In genomic region chr19:12034196-12034595, GRCh38 we compare ENCODE assay signal across 10 cellular contexts. TPM values are rescaled to one million over a fixed set of nuclear protein-coding genes. Genes with fewer than 3 reads are reported as not detected.
A peak's percentile ranks its signal among the peaks of the same experiment; 100 is the strongest.
DNase-seq lines count a peak whose midpoint lies in the region; ATAC-seq and TF ChIP-seq lines count a peak whose summit lies in the region.
"Had no signal": no experiment of that assay in that cellular context is flagged by ENCODE, and none has a peak within 500 bp of the region (broad histone marks: within the 10 kb centered on the region; RNA-seq: fewer than 3 reads in every experiment).

No MANE protein-coding gene starts in this region.

- H3K4me1 Mint-ChIP-seq in stimulated activated naive CD8-positive, alpha-beta T cell treated with anti-CD3 and anti-CD28 coated beads, Interleukin-15, Interleukin-2, amounts not matched to agents 100 ng/mL and 50 ng/mL, for 24 hours (ENCODE audit: low read depth), result peaks cover 15% of the 10 kb centered on the region
- H3K4me1 Mint-ChIP-seq in stimulated activated naive CD8-positive, alpha-beta T cell treated with anti-CD3 and anti-CD28 coated beads, Interleukin-15, amount 100 ng/mL, for 72 hours, result peaks cover 21% of the 10 kb centered on the region

- H3K36me3 Mint-ChIP-seq in stimulated activated naive CD8-positive, alpha-beta T cell treated with anti-CD3 and anti-CD28 coated beads, Interleukin-15, Interleukin-2, amounts not matched to agents 100 ng/mL and 50 ng/mL, for 24 hours (ENCODE audit: low read depth), result peaks cover 3% of the 10 kb centered on the region

- H3K4me3 ChIP-seq in mucosa of rectum (ENCODE audit: low read length in 2 of 2) (peak overlapping the region; percentile 81 to 96), upper lobe of right lung (peak overlapping the region; percentile 92)

- H3K4me3 Mint-ChIP-seq in stimulated activated naive CD8-positive, alpha-beta T cell treated with anti-CD3 and anti-CD28 coated beads, Interleukin-15, Interleukin-2, amounts not matched to agents 100 ng/mL and 50 ng/mL, for 24 hours, result peak overlapping the region; percentile 43
- H3K4me3 Mint-ChIP-seq in stimulated activated naive CD8-positive, alpha-beta T cell treated with anti-CD3 and anti-CD28 coated beads, Interleukin-15, amount 100 ng/mL, for 72 hours, result peak overlapping the region in 1 of 2 donors; percentile 58

- H3K9me3 ChIP-seq in mucosa of rectum (ENCODE audit: control insufficient read depth in 2 of 2, low read length in 2 of 2) (peaks cover 0 to 3% of the 10 kb centered on the region in 2 donors), upper lobe of right lung (no peaks in the 10 kb centered on the region)

- H3K27ac ChIP-seq in mucosa of rectum (ENCODE audit: low read depth in 2 of 2, low read length in 2 of 2) (no peak overlapping the region), upper lobe of right lung (no peak overlapping the region)
- H3K27ac ChIP-seq: neutrophil, PC-9 had no signal

- peaks cover 4% of the 10 kb centered on the region for H3K9me3 Mint-ChIP-seq in stimulated activated naive CD8-positive, alpha-beta T cell treated with anti-CD3 and anti-CD28 coated beads, Interleukin-15, Interleukin-2, amounts not matched to agents 100 ng/mL and 50 ng/mL, for 24 hours
- H3K9me3 Mint-ChIP-seq in stimulated activated naive CD8-positive, alpha-beta T cell treated with anti-CD3 and anti-CD28 coated beads, Interleukin-15, amount 100 ng/mL, for 72 hours, result no peaks in the 10 kb centered on the region

- H3K4me1 ChIP-seq in mucosa of rectum (ENCODE audit: control insufficient read depth in 2 of 2, insufficient read depth in 2 of 2, low read length in 2 of 2), result peaks cover 5 to 8% of the 10 kb centered on the region in 2 donors
- H3K4me1 ChIP-seq in upper lobe of right lung, result peaks cover 7% of the 10 kb centered on the region

- ATAC-seq in stimulated activated naive CD8-positive, alpha-beta T cell treated with anti-CD3 and anti-CD28 coated beads, Interleukin-15, amount 100 ng/mL, for 72 hours, result no peak
- ATAC-seq in upper lobe of right lung, result no peak
- ATAC-seq in HG03457 (IDR thresholded peaks at IDR 0.05; ENCODE audit: unreplicated experiment), result no peak

- H3K36me3 ChIP-seq in mucosa of rectum (ENCODE audit: control insufficient read depth in 2 of 2, insufficient read depth in 2 of 2, low read length in 2 of 2) (no peaks in the 10 kb centered on the region), upper lobe of right lung (no peaks in the 10 kb centered on the region)
- H3K36me3 ChIP-seq: neutrophil had no signal

- no peak for DNase-seq in stimulated activated naive CD8-positive, alpha-beta T cell treated with anti-CD3 and anti-CD28 coated beads, Interleukin-15, amount 100 ng/mL, for 72 hours
- DNase-seq in cerebellar cortex (ENCODE audit: low spot score) (peak; percentile 7), upper lobe of right lung (no peak), NCI-H1417 treated with DMSO at 0.1 percent for 48 hours (lab: John Stamatoyannopoulos, UW) (no peak), NCI-H82 (lab: John Stamatoyannopoulos, UW) (no peak)
- DNase-seq: PC-9 had no signal

- no peak for TF ChIP-seq CTCF in upper lobe of right lung (IDR thresholded peaks at IDR 0.05)

- no peaks in the 10 kb centered on the region for H3K27me3 ChIP-seq in mucosa of rectum (ENCODE audit: control insufficient read depth in 2 of 2, insufficient read depth in 2 of 2, low read length in 2 of 2)
- no peaks in the 10 kb centered on the region for H3K27me3 ChIP-seq in upper lobe of right lung

- H3K9ac ChIP-seq in mucosa of rectum (ENCODE audit: low read depth in 1 of 2, low read length in 2 of 2), result no peak overlapping the region

- H3K27ac Mint-ChIP-seq in stimulated activated naive CD8-positive, alpha-beta T cell treated with anti-CD3 and anti-CD28 coated beads, Interleukin-15, Interleukin-2, amounts not matched to agents 100 ng/mL and 50 ng/mL, for 24 hours, result no peak overlapping the region
- no peak overlapping the region for H3K27ac Mint-ChIP-seq in stimulated activated naive CD8-positive, alpha-beta T cell treated with anti-CD3 and anti-CD28 coated beads, Interleukin-15, amount 100 ng/mL, for 72 hours

- intact Hi-C loops in upper lobe of right lung (cut with DNase I), result no loop called here

- H3K27me3 Mint-ChIP-seq in stimulated activated naive CD8-positive, alpha-beta T cell treated with anti-CD3 and anti-CD28 coated beads, Interleukin-15, Interleukin-2, amounts not matched to agents 100 ng/mL and 50 ng/mL, for 24 hours, result no peaks in the 10 kb centered on the region
- peaks cover 8% of the 10 kb centered on the region for H3K27me3 Mint-ChIP-seq in stimulated activated naive CD8-positive, alpha-beta T cell treated with anti-CD3 and anti-CD28 coated beads, Interleukin-15, amount 100 ng/mL, for 72 hours

RNA-seq across cellular contexts. Expression of gene ZNF433, which starts 1.3 kb away (rescaled TPM):
- 5.1 TPM for total RNA-seq in upper lobe of right lung

RNA-seq across cellular contexts. Expression of gene ZNF878, which starts 18.6 kb away (rescaled TPM):
- total RNA-seq in upper lobe of right lung, result not detected

RNA-seq across cellular contexts. Expression of gene ZNF844, which starts 30.3 kb away (rescaled TPM):
- 12.0 TPM for total RNA-seq in upper lobe of right lung
